Comparison of ENCODE assay signal across 1 cellular context in genomic region chr10:72740526-72740925, GRCh38.
TF ChIP-seq lines count a peak whose summit lies in the region.

No MANE protein-coding gene starts in this region.

TF ChIP-seq in GM23338, 12 proteins besides CTCF, POLR2A, EP300 and RAD21 (continued from another document):
- no peak for TF ChIP-seq REST (IDR thresholded peaks at IDR 0.05; ENCODE audit: unreplicated experiment)
